In genomic region chr1:43147625-43148319, GRCh38 we compare ENCODE assay signal across 8 cellular contexts. TPM values are rescaled to one million over a fixed set of nuclear protein-coding genes. Genes with fewer than 3 reads are reported as not detected.
A peak's percentile ranks its signal among the peaks of the same experiment; 100 is the strongest.
DNase-seq lines count a peak whose midpoint lies in the region; ATAC-seq and FAIRE-seq lines count a peak whose summit lies in the region.

No MANE protein-coding gene starts in this region.

- ATAC-seq in GM21515 (IDR thresholded peaks at IDR 0.05; ENCODE audit: unreplicated experiment) (no peak), GM19324 (IDR thresholded peaks at IDR 0.05; ENCODE audit: low FRiP score, unreplicated experiment) (no peak)

- peak; percentile 81 for DNase-seq in EL
- peak; percentile 98 for DNase-seq in NCI-H2029 (lab: John Stamatoyannopoulos, UW)
- DNase-seq in activated CD4-positive, CD25-positive, alpha-beta regulatory T cell treated with anti-CD3 and anti-CD28 coated beads, Interleukin-2, amount 50 U/mL, for 72 hours: peak; percentile 39
- peak; percentile 44 to 67 for DNase-seq in lung microvascular endothelial cell (ENCODE audit: low read depth in 2 of 2)
- DNase-seq in stimulated activated CD4-positive, alpha-beta T cell treated with anti-CD3 and anti-CD28 coated beads, TNF-alpha, amount 100 ng/mL, for 48 hours (ENCODE audit: low read depth in 3 of 3): peak in 2 of 3 donors; percentile 19 to 37

- FAIRE-seq in endometrium (lab: Jason Lieb, UNC): peak; percentile 18

RNA-seq across cellular contexts. Expression of gene EBNA1BP2, which starts 24.3 kb away (rescaled TPM):
- total RNA-seq in lung microvascular endothelial cell: 55.4 and 65.2 TPM in 2 replicates

RNA-seq across cellular contexts. Expression of gene CFAP57, which starts 24.4 kb away (rescaled TPM):
- 0.20 and 0.22 TPM in 2 replicates for total RNA-seq in lung microvascular endothelial cell

Comparison
In these comparisons a context has a peak if more than half of its experiments do, and no peak if none do; other contexts are left out.
1. DNase-seq: peak in every context shown above with its lines; median percentile 98 in NCI-H2029; 81 in EL; 56 in lung microvascular endothelial cell; 39 in activated CD4-positive, CD25-positive, alpha-beta regulatory T cell treated with anti-CD3 and anti-CD28 coated beads, Interleukin-2, amount 50 U/mL, for 72 hours; 28 in stimulated activated CD4-positive, alpha-beta T cell treated with anti-CD3 and anti-CD28 coated beads, TNF-alpha, amount 100 ng/mL, for 48 hours.